Comparison of ENCODE assay signal across 23 cellular contexts in the genomic region with DNA sequence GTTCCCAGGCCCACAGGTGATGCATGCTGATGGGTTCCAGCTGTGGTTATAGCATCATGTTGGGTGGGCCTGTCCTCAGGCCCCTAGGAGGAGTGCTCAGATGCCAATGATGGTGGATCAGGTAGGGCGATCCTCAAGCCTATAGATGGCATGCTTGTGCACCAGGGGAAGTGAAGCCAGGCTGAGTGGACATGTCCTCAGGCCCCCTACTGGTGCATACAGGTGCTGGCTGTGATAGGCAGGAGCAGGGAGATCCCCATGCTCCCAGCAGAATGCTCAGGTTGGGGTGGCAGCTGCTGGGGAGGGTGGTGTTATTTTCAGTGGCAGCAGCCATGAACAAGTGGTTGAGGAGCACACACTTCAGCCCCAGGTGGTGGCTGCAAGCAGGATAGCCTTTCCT.
A peak's percentile ranks its signal among the peaks of the same experiment; 100 is the strongest.
DNase-seq lines count a peak whose midpoint lies in the region; ATAC-seq and TF ChIP-seq lines count a peak whose summit lies in the region.
"Had no signal": no experiment of that assay in that cellular context is flagged by ENCODE, and none has a peak within 500 bp of the region (broad histone marks: within the 10 kb centered on the region; RNA-seq: fewer than 3 reads in every experiment).

No MANE protein-coding gene starts in this region.

- no peak overlapping the region for H3K9ac ChIP-seq in HCT116 (ENCODE audit: low read length)

- RAD21 ChIA-PET in HCT116 (lab: Charles Lee; ENCODE audit: low non-redundant PET in 1 of 2, low total read pairs in 2 of 2, uncharacterized antibody in 2 of 2, unreplicated experiment in 2 of 2) = no interaction called here

- TF ChIP-seq POLR2A in HCT116 (IDR thresholded peaks at IDR 0.05; ENCODE audit: borderline replicate concordance, extremely low read depth, insufficient read depth, insufficient read length) (no peak), NB4 (IDR thresholded peaks at IDR 0.05; ENCODE audit: extremely low read depth, insufficient read length) (no peak)

- H3K4me1 ChIP-seq in HCT116 (ENCODE audit: control insufficient read depth in 1 of 2, insufficient read depth in 2 of 2, low read length in 2 of 2) = no peaks in the 10 kb centered on the region
- no peaks in the 10 kb centered on the region for H3K4me1 ChIP-seq in foreskin keratinocyte
- H3K4me1 ChIP-seq: esophagus squamous epithelium, gastroesophageal sphincter had no signal

- no peak overlapping the region for H3K4me2 ChIP-seq in HCT116 (ENCODE audit: low read length)

- no peaks in the 10 kb centered on the region for H3K36me3 ChIP-seq in HCT116 (ENCODE audit: control insufficient read depth in 1 of 2, insufficient read depth in 2 of 2, low read length in 2 of 2)

- TF ChIP-seq RAD21 in HCT116 (IDR thresholded peaks at IDR 0.05; ENCODE audit: low read depth) = no peak

- BruUV-seq in HCT116 (replicated peaks; lab: Mats Ljungman, UMichigan) = no TSS peak

- H3K27me3 ChIP-seq in HCT116 (ENCODE audit: insufficient read depth, low read length) = no peaks in the 10 kb centered on the region
- H3K27me3 ChIP-seq in foreskin keratinocyte = no peaks in the 10 kb centered on the region
- H3K27me3 ChIP-seq: esophagus squamous epithelium, gastroesophageal sphincter had no signal

- no peaks in the 10 kb centered on the region for H3K9me3 ChIP-seq in HCT116 (ENCODE audit: control insufficient read depth in 1 of 2, insufficient read depth in 1 of 2, low read depth in 1 of 2, low read length in 2 of 2)
- H3K9me3 ChIP-seq: esophagus squamous epithelium had no signal

- CTCF ChIA-PET in HCT116 (lab: Charles Lee) = no interaction called here

- H3K4me3 ChIP-seq in GM12864 (ENCODE audit: low read depth, low read length) = no peak overlapping the region
- H3K4me3 ChIP-seq in HCT116 (replicated peaks in 1 of 2; ENCODE audit: low read depth in 1 of 2, low read length in 2 of 2) = no peak overlapping the region
- H3K4me3 ChIP-seq in NB4 (ENCODE audit: low read depth, low read length) = no peak overlapping the region
- H3K4me3 ChIP-seq: esophagus squamous epithelium, gastroesophageal sphincter had no signal

- no peaks in the 10 kb centered on the region for H4K20me1 ChIP-seq in HCT116 (ENCODE audit: insufficient read depth)

- intact Hi-C loops in HCT116 (cut with micrococcal nuclease) = no loop called here

- no peak overlapping the region for H2AFZ ChIP-seq in HCT116 (ENCODE audit: low read depth, low read length, poor library complexity, severe bottlenecking)

- H3K27ac ChIP-seq in C4-2B (no peak overlapping the region), HCT116 (ENCODE audit: low read depth, low read length) (no peak overlapping the region), foreskin keratinocyte (no peak overlapping the region)
- H3K27ac ChIP-seq: esophagus squamous epithelium, gastroesophageal sphincter had no signal

- POLR2A ChIA-PET in HCT116 (lab: Charles Lee) = no interaction called here

- ATAC-seq in HCT116 = peak; percentile 58; the same call in 1 of the 2 replicates
- ATAC-seq in foreskin keratinocyte = no peak
- ATAC-seq: activated CD8-positive, alpha-beta T cell treated with anti-CD3 and anti-CD28 coated beads, Interleukin-2, amount 10 ng/mL, durations not matched to agents 7 days and 5 days; gastroesophageal sphincter had no signal

- H3K79me2 ChIP-seq in HCT116 (ENCODE audit: insufficient read depth, low read length) = no peaks in the 10 kb centered on the region

- H3K9me2 ChIP-seq in HCT116 (ENCODE audit: insufficient read depth) = no peaks in the 10 kb centered on the region

- DNase-seq in GM12864 (ENCODE audit: low read depth) (no peak), HCT116 (ENCODE audit: low read depth, low spot score) (peak; percentile 0), NB4 (ENCODE audit: low read depth) (peak; percentile 1), NCI-H1105 (lab: John Stamatoyannopoulos, UW) (no peak), foreskin keratinocyte (no peak), GOT3 (lab: John Stamatoyannopoulos, UW) (no peak)
- DNase-seq in activated T-cell treated with anti-CD3 and anti-CD28 coated beads, Interleukin-2, amount 50 U/mL, for 1 hour = no peak
- DNase-seq: activated CD4-positive, CD25-positive, alpha-beta regulatory T cell; activated CD8-positive, alpha-beta T cell treated with anti-CD3 and anti-CD28 coated beads, Interleukin-2, amount 10 ng/mL, durations not matched to agents 7 days and 5 days; activated naive CD4-positive, alpha-beta T cell; esophagus squamous epithelium; H7; Kasumi-1; mesenchymal stem cell; naive B cell; NCI-H1417; NCI-H524 treated with DMSO at 0.1 percent for 48 hours; occipital lobe; stimulated activated CD4-positive, alpha-beta T cell treated with anti-CD3 and anti-CD28 coated beads, Interleukin-4, amount 100 ng/mL, for 1 hour; stimulated activated naive CD4-positive, alpha-beta T cell treated with Interleukin-2 at 50 U/mL for 16 hours; T1000 had no signal

- TF ChIP-seq CTCF in C4-2B (conservative IDR thresholded peaks at IDR 0.05) = peak; percentile 16; the same call in 1 of the 2 replicates
- TF ChIP-seq CTCF in GM12864 (IDR thresholded peaks at IDR 0.05; ENCODE audit: low read depth, low read length, missing control alignments) = peak; percentile 30
- TF ChIP-seq CTCF in HCT116 (IDR thresholded peaks at IDR 0.05 in 2 of 3, conservative IDR thresholded peaks at IDR 0.05 in 1 of 3; ENCODE audit: borderline replicate concordance in 1 of 3, insufficient read depth in 1 of 3, low read depth in 2 of 3, low read length in 2 of 3) = peak in 1 of 3 experiments; percentile 27; a peak in 2 of 6 replicates
- TF ChIP-seq CTCF in NB4 (IDR thresholded peaks at IDR 0.05; ENCODE audit: low read depth, low read length) = peak; percentile 9
- TF ChIP-seq CTCF in foreskin keratinocyte (conservative IDR thresholded peaks at IDR 0.05) = no peak

TF ChIP-seq in HCT116, 20 proteins besides CTCF, POLR2A, EP300 and RAD21:
- TF ChIP-seq SIN3A (IDR thresholded peaks at IDR 0.05; ENCODE audit: low read depth) (no peak), CEBPB (IDR thresholded peaks at IDR 0.05; ENCODE audit: low read depth) (no peak), ZFX (IDR thresholded peaks at IDR 0.05) (no peak), FOSL1 (IDR thresholded peaks at IDR 0.05; ENCODE audit: low read depth) (no peak), JUND (IDR thresholded peaks at IDR 0.05) (no peak), EZH2 (IDR thresholded peaks at IDR 0.05) (no peak), EZH2phosphoT487 (IDR thresholded peaks at IDR 0.05; ENCODE audit: borderline replicate concordance) (no peak), ELF1 (IDR thresholded peaks at IDR 0.05; ENCODE audit: borderline replicate concordance, low read depth) (no peak), SP1 (IDR thresholded peaks at IDR 0.05; ENCODE audit: low read depth) (no peak), YY1 (IDR thresholded peaks at IDR 0.05; ENCODE audit: extremely low read depth, insufficient replicate concordance, low read depth, low read length) (no peak), POLR2AphosphoS5 (IDR thresholded peaks at IDR 0.05; ENCODE audit: low read depth, low read length) (no peak), SRF (IDR thresholded peaks at IDR 0.05; ENCODE audit: low read depth) (no peak), ZNF274 (IDR thresholded peaks at IDR 0.05; ENCODE audit: low read depth, low read length) (no peak), ATF3 (IDR thresholded peaks at IDR 0.05) (no peak), TCF7L2 (IDR thresholded peaks at IDR 0.05; ENCODE audit: borderline replicate concordance, extremely low read depth, insufficient read depth, insufficient read length) (no peak), CBX3 (IDR thresholded peaks at IDR 0.05; ENCODE audit: low read depth) (no peak), EGR1 (IDR thresholded peaks at IDR 0.05; ENCODE audit: low read depth) (no peak)
- TF ChIP-seq, protein P1, sequence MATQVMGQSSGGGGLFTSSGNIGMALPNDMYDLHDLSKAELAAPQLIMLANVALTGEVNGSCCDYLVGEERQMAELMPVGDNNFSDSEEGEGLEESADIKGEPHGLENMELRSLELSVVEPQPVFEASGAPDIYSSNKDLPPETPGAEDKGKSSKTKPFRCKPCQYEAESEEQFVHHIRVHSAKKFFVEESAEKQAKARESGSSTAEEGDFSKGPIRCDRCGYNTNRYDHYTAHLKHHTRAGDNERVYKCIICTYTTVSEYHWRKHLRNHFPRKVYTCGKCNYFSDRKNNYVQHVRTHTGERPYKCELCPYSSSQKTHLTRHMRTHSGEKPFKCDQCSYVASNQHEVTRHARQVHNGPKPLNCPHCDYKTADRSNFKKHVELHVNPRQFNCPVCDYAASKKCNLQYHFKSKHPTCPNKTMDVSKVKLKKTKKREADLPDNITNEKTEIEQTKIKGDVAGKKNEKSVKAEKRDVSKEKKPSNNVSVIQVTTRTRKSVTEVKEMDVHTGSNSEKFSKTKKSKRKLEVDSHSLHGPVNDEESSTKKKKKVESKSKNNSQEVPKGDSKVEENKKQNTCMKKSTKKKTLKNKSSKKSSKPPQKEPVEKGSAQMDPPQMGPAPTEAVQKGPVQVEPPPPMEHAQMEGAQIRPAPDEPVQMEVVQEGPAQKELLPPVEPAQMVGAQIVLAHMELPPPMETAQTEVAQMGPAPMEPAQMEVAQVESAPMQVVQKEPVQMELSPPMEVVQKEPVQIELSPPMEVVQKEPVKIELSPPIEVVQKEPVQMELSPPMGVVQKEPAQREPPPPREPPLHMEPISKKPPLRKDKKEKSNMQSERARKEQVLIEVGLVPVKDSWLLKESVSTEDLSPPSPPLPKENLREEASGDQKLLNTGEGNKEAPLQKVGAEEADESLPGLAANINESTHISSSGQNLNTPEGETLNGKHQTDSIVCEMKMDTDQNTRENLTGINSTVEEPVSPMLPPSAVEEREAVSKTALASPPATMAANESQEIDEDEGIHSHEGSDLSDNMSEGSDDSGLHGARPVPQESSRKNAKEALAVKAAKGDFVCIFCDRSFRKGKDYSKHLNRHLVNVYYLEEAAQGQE (IDR thresholded peaks at IDR 0.05; ENCODE audit: low read depth) = no peak
TF ChIP-seq in HCT116: peak in this region for 0.

Comparison
In these comparisons a context has a peak if more than half of its experiments do, and no peak if none do; other contexts are left out.
1. DNase-seq: peak in HCT116 (single experiment) and NB4 (single experiment); none in GM12864 (single experiment), NCI-H1105 (single experiment), foreskin keratinocyte (0 of 2), activated T-cell treated with anti-CD3 and anti-CD28 coated beads, Interleukin-2, amount 50 U/mL, for 1 hour (single experiment) and GOT3 (single experiment).